ENCODE assay signal across 17 cellular contexts in genomic region chr1:113321761-113322387, GRCh38.
A peak's percentile ranks its signal among the peaks of the same experiment; 100 is the strongest.
DNase-seq lines count a peak whose midpoint lies in the region; ATAC-seq and TF ChIP-seq lines count a peak whose summit lies in the region.
"Had no signal": no experiment of that assay in that cellular context is flagged by ENCODE, and none has a peak within 500 bp of the region (broad histone marks: within the 10 kb centered on the region; RNA-seq: fewer than 3 reads in every experiment).

No MANE protein-coding gene starts in this region.

- no peaks in the 10 kb centered on the region for H3K9me3 ChIP-seq in smooth muscle cell (replicated peaks; ENCODE audit: low read depth)
- H3K9me3 ChIP-seq: A549, BE2C had no signal

- no peaks in the 10 kb centered on the region for H3K27me3 Mint-ChIP-seq in naive thymus-derived CD8-positive, alpha-beta T cell

- ATAC-seq in naive thymus-derived CD8-positive, alpha-beta T cell: no peak
- ATAC-seq in HG03139 (IDR thresholded peaks at IDR 0.05; ENCODE audit: unreplicated experiment): no peak
- ATAC-seq: SK-N-SH treated with all-trans-retinoic acid at 6 μM for 48 hours had no signal

- peaks cover 19% of the 10 kb centered on the region for H3F3A ChIP-seq in smooth muscle cell (ENCODE audit: low read depth)

- H3K27ac ChIP-seq in smooth muscle cell (ENCODE audit: low read depth): peak overlapping the region; percentile 46

- no peak overlapping the region for H3K4me3 Mint-ChIP-seq in naive thymus-derived CD8-positive, alpha-beta T cell

- H3K79me2 ChIP-seq in smooth muscle cell (ENCODE audit: low read depth): no peaks in the 10 kb centered on the region

- H3K36me3 ChIP-seq in smooth muscle cell (ENCODE audit: low read depth): no peaks in the 10 kb centered on the region
- H3K36me3 ChIP-seq: BE2C had no signal

- peaks cover 7% of the 10 kb centered on the region for H3K4me1 ChIP-seq in smooth muscle cell (ENCODE audit: low read depth)
- H3K4me1 ChIP-seq: BE2C had no signal

- no peaks in the 10 kb centered on the region for H4K20me1 ChIP-seq in smooth muscle cell (ENCODE audit: low read depth)

- no peak for TF ChIP-seq CTCF in HFF-Myc (IDR thresholded peaks at IDR 0.05; ENCODE audit: low read depth, low read length, missing control alignments)
- no peak for TF ChIP-seq CTCF in fibroblast of villous mesenchyme (IDR thresholded peaks at IDR 0.05; ENCODE audit: insufficient read depth, low read depth, low read length)
- TF ChIP-seq CTCF in smooth muscle cell (IDR thresholded peaks at IDR 0.05; ENCODE audit: borderline replicate concordance, insufficient read depth, poor library complexity, severe bottlenecking): no peak

- no peak overlapping the region for H3K9ac ChIP-seq in smooth muscle cell (ENCODE audit: low read depth)

- peaks cover 0 to 6% (median 0%) of the 10 kb centered on the region in 9 donors for H3K9me3 Mint-ChIP-seq in naive thymus-derived CD8-positive, alpha-beta T cell

- no peak overlapping the region for H3K27ac Mint-ChIP-seq in naive thymus-derived CD8-positive, alpha-beta T cell

- 49% methylated on average over 3 of the region's 3 CpGs for WGBS in smooth muscle cell (ENCODE audit: low lambda C conversion rate)

- POLR2A ChIA-PET in naive thymus-derived CD8-positive, alpha-beta T cell (lab: Charles Lee): no interaction called here

- H3K36me3 Mint-ChIP-seq in naive thymus-derived CD8-positive, alpha-beta T cell: no peaks in the 10 kb centered on the region

- H3K27me3 ChIP-seq in smooth muscle cell (ENCODE audit: low read depth): no peaks in the 10 kb centered on the region
- H3K27me3 ChIP-seq: BE2C had no signal

- peaks cover 0 to 2% (median 0%) of the 10 kb centered on the region in 4 donors for H3K4me1 Mint-ChIP-seq in naive thymus-derived CD8-positive, alpha-beta T cell

- peak overlapping the region; percentile 24 for H3K4me2 ChIP-seq in smooth muscle cell

- H2AFZ ChIP-seq in smooth muscle cell (ENCODE audit: low read depth): peak overlapping the region; percentile 9

- H3K4me3 ChIP-seq in HFF-Myc (replicated peaks; ENCODE audit: low read depth, low read length) (no peak overlapping the region), fibroblast of villous mesenchyme (ENCODE audit: low read depth, low read length) (no peak overlapping the region), smooth muscle cell (no peak overlapping the region)
- H3K4me3 ChIP-seq: A549 had no signal

- DNase-seq in HFF-Myc (ENCODE audit: extremely low read depth, low read depth): peak; percentile 3
- peak; percentile 65 for DNase-seq in amniotic epithelial cell (ENCODE audit: low read depth)
- DNase-seq in fibroblast of villous mesenchyme (ENCODE audit: low read depth): peak; percentile 70
- no peak for DNase-seq in smooth muscle cell (lab: John Stamatoyannopoulos, UW; ENCODE audit: unreplicated experiment)
- DNase-seq in naive thymus-derived CD8-positive, alpha-beta T cell: no peak
- DNase-seq in SHP77 (lab: John Stamatoyannopoulos, UW): no peak
- DNase-seq in T-helper 9 cell: no peak
- DNase-seq: BE2C, EL, GF-D8, KG1, NCI-H1105 treated with DMSO at 0.1 percent for 48 hours, NCI-H2029 treated with DMSO at 0.1 percent for 48 hours, NCI-H345 had no signal

Comparison
In these comparisons a context has a peak if more than half of its experiments do, and no peak if none do; other contexts are left out.
1. DNase-seq: peak in HFF-Myc (single experiment), amniotic epithelial cell (single experiment) and fibroblast of villous mesenchyme (single experiment); none in smooth muscle cell (single experiment), naive thymus-derived CD8-positive, alpha-beta T cell (0 of 10), SHP77 (0 of 2) and T-helper 9 cell (single experiment).